ENCODE assay signal across 8 cellular contexts in genomic region chr10:72354356-72355213, GRCh38. TPM values are rescaled to one million over a fixed set of nuclear protein-coding genes. Genes with fewer than 3 reads are reported as not detected.
DNase-seq lines count a peak whose midpoint lies in the region; ATAC-seq and TF ChIP-seq lines count a peak whose summit lies in the region.

Gene DNAJB12, minus strand, starts transcription at chr10:72354919. Its CDS starts 22 bp downstream, at chr10:72354897.

- no peak for TF ChIP-seq CTCF in type B pancreatic cell (conservative IDR thresholded peaks at IDR 0.05)

- H3K36me3 Mint-ChIP-seq in T-helper 1 cell treated with Interleukin-12 subunit alpha and Interleukin-12 subunit beta and Interleukin-4 antibody, amounts not matched to agents 30 μg/mL and 1 μg/mL, for 36 hours (ENCODE audit: low read depth), result peaks cover 13% of the 10 kb centered on the region
- H3K36me3 Mint-ChIP-seq in type B pancreatic cell, result peaks cover 4% of the 10 kb centered on the region

- intact Hi-C loops in left cardiac atrium (cut with DNase I) (no loop called here), posterior cingulate gyrus (cut with DNase I) (no loop called here)

- ATAC-seq in HG02885 (IDR thresholded peaks at IDR 0.05; ENCODE audit: poor library complexity, unreplicated experiment) (peak; percentile 77), left cardiac atrium (peak; percentile 93)

- DNase-seq in NCI-H1694 treated with DMSO at 0.1 percent for 48 hours (lab: John Stamatoyannopoulos, UW), result peak; percentile 91
- DNase-seq in amniotic stem cell (lab: John Stamatoyannopoulos, UW), result peak; percentile 79
- peak; percentile 91 for DNase-seq in left cardiac atrium
- DNase-seq in posterior cingulate gyrus, result peak; percentile 82 to 98 (median 88)
- peak; percentile 92 for DNase-seq in type B pancreatic cell (ENCODE audit: extremely low spot score, unreplicated experiment)

- H3K9me3 Mint-ChIP-seq in T-helper 1 cell treated with Interleukin-12 subunit alpha and Interleukin-12 subunit beta and Interleukin-4 antibody, amounts not matched to agents 30 μg/mL and 1 μg/mL, for 36 hours, result no peaks in the 10 kb centered on the region
- H3K9me3 Mint-ChIP-seq in type B pancreatic cell, result no peaks in the 10 kb centered on the region

- H3K4me3 Mint-ChIP-seq in T-helper 1 cell treated with Interleukin-12 subunit alpha and Interleukin-12 subunit beta and Interleukin-4 antibody, amounts not matched to agents 30 μg/mL and 1 μg/mL, for 36 hours, result peak within 1 kb of the TSS; percentile 99
- H3K4me3 Mint-ChIP-seq in type B pancreatic cell, result peak within 1 kb of the TSS; percentile 97

- no peaks in the 10 kb centered on the region for H3K27me3 Mint-ChIP-seq in T-helper 1 cell treated with Interleukin-12 subunit alpha and Interleukin-12 subunit beta and Interleukin-4 antibody, amounts not matched to agents 30 μg/mL and 1 μg/mL, for 36 hours (ENCODE audit: low read depth)
- no peaks in the 10 kb centered on the region for H3K27me3 Mint-ChIP-seq in type B pancreatic cell

- H3K4me1 Mint-ChIP-seq in T-helper 1 cell treated with Interleukin-12 subunit alpha and Interleukin-12 subunit beta and Interleukin-4 antibody, amounts not matched to agents 30 μg/mL and 1 μg/mL, for 36 hours (ENCODE audit: low read depth), result peaks cover 31% of the 10 kb centered on the region
- peaks cover 21% of the 10 kb centered on the region for H3K4me1 Mint-ChIP-seq in type B pancreatic cell (ENCODE audit: unreplicated experiment)

- TF ChIP-seq POLR2A in GM15510 (IDR thresholded peaks at IDR 0.05; ENCODE audit: borderline replicate concordance, extremely low read depth, insufficient read length), result peak; percentile 71

- peak within 1 kb of the TSS; percentile 99 for H3K27ac Mint-ChIP-seq in T-helper 1 cell treated with Interleukin-12 subunit alpha and Interleukin-12 subunit beta and Interleukin-4 antibody, amounts not matched to agents 30 μg/mL and 1 μg/mL, for 36 hours
- peak within 1 kb of the TSS; percentile 96 for H3K27ac Mint-ChIP-seq in type B pancreatic cell

RNA-seq across cellular contexts. Expression of gene DNAJB12, which starts in this region (rescaled TPM):
- total RNA-seq in left cardiac atrium, result 10 to 100 TPM; 25.8 to 33.4 TPM
- 30.6 and 34.3 TPM in 2 replicates for total RNA-seq in type B pancreatic cell (ENCODE audit: low replicate concordance)

Comparison
In these comparisons a context has a peak if more than half of its experiments do, and no peak if none do; other contexts are left out.
1. Peak in every context shown above with its lines: DNase-seq and ATAC-seq.